Comparison of ENCODE assay signal across 21 cellular contexts in genomic region chr5:142862585-142862984, GRCh38.
DNase-seq lines count a peak whose midpoint lies in the region; TF ChIP-seq lines count a peak whose summit lies in the region.
"Had no signal": no experiment of that assay in that cellular context is flagged by ENCODE, and none has a peak within 500 bp of the region (broad histone marks: within the 10 kb centered on the region; RNA-seq: fewer than 3 reads in every experiment).

No MANE protein-coding gene starts in this region.

- WGBS in esophagus squamous epithelium, 2 donors = 40 to 61% methylated on average over 4 of the region's 4 CpGs
- WGBS in transverse colon (ENCODE audit: low coverage in 1 of 2), 2 donors = 82% methylated on average over 4 of the region's 4 CpGs

- peak overlapping the region; percentile 31 for H3K27ac Mint-ChIP-seq in activated naive CD4-positive, alpha-beta T cell treated with anti-CD3 and anti-CD28 coated beads, Interleukin-2, amount 50 U/mL, for 24 hours
- H3K27ac Mint-ChIP-seq in activated naive CD4-positive, alpha-beta T cell treated with anti-CD3 and anti-CD28 coated beads, Interleukin-2, amount 10 ng/mL, durations not matched to agents 7 days and 5 days = no peak overlapping the region

- peak overlapping the region in 3 of 4 donors; percentile 9 to 58 (median 50) for H3K27ac ChIP-seq in esophagus squamous epithelium
- H3K27ac ChIP-seq in transverse colon = peak overlapping the region; percentile 10 to 63 (median 42)
- H3K27ac ChIP-seq: 22Rv1, parathyroid adenoma had no signal

- peak; percentile 58 for TF ChIP-seq EP300 in transverse colon (IDR thresholded peaks at IDR 0.05; ENCODE audit: low read depth)

- TF ChIP-seq CTCF in esophagus squamous epithelium (IDR thresholded peaks at IDR 0.05) = no peak
- TF ChIP-seq CTCF in transverse colon (IDR thresholded peaks at IDR 0.05) = no peak

- H3K4me3 ChIP-seq in esophagus squamous epithelium (no peak overlapping the region), transverse colon (no peak overlapping the region)

- intact Hi-C loops in esophagus squamous epithelium (cut with DNase I) (no loop called here), transverse colon (cut with DNase I; ENCODE audit: low total_unique reads) (no loop called here)

- no peaks in the 10 kb centered on the region for H3K9me3 ChIP-seq in esophagus squamous epithelium
- no peaks in the 10 kb centered on the region for H3K9me3 ChIP-seq in transverse colon

- DNase-seq in activated naive CD4-positive, alpha-beta T cell treated with anti-CD3 and anti-CD28 coated beads, Interleukin-2, amount 10 ng/mL, durations not matched to agents 7 days and 5 days = no peak
- no peak for DNase-seq in esophagus squamous epithelium (lab: John Stamatoyannopoulos, UW)
- DNase-seq in medulla oblongata (ENCODE audit: extremely low spot score) = peak; percentile 56
- no peak for DNase-seq in transverse colon
- no peak for DNase-seq in stimulated activated naive CD4-positive, alpha-beta T cell (lab: John Stamatoyannopoulos, UW)
- DNase-seq in DMS79 treated with DMSO at 0.1 percent for 48 hours (lab: John Stamatoyannopoulos, UW) = no peak
- no peak for DNase-seq in HUDEP-2 (lab: John Stamatoyannopoulos, UW; ENCODE audit: unreplicated experiment in 76 of 76)
- DNase-seq: activated CD4-positive, alpha-beta T cell treated with anti-CD3 and anti-CD28 coated beads for 4 hours; IMR-90; islet precursor cell; mammary epithelial cell; naive B cell; NCI-H1417 treated with DMSO at 0.1 percent for 48 hours; NCI-H2171 treated with DMSO at 0.1 percent for 48 hours; NCI-H526 treated with DMSO at 0.1 percent for 48 hours; stimulated activated CD4-positive, alpha-beta T cell treated with anti-CD3 and anti-CD28 coated beads, Interleukin-1b, Interleukin-23, amount 100 ng/mL, for 48 hours; stimulated activated naive CD8-positive, alpha-beta T cell treated with anti-CD3 and anti-CD28 coated beads, Interleukin-15, Interleukin-2, amounts not matched to agents 100 U/mL and 50 U/mL, for 24 hours had no signal

- no peak overlapping the region for H3K4me3 Mint-ChIP-seq in activated naive CD4-positive, alpha-beta T cell treated with anti-CD3 and anti-CD28 coated beads, Interleukin-2, amount 50 U/mL, for 24 hours
- no peak overlapping the region for H3K4me3 Mint-ChIP-seq in activated naive CD4-positive, alpha-beta T cell treated with anti-CD3 and anti-CD28 coated beads, Interleukin-2, amount 10 ng/mL, durations not matched to agents 7 days and 5 days
- H3K4me3 Mint-ChIP-seq: activated naive CD8-positive, alpha-beta T cell; naive B cell had no signal

- no peaks in the 10 kb centered on the region for H3K36me3 Mint-ChIP-seq in activated naive CD4-positive, alpha-beta T cell treated with anti-CD3 and anti-CD28 coated beads, Interleukin-2, amount 50 U/mL, for 24 hours
- no peaks in the 10 kb centered on the region for H3K36me3 Mint-ChIP-seq in activated naive CD4-positive, alpha-beta T cell treated with anti-CD3 and anti-CD28 coated beads, Interleukin-2, amount 10 ng/mL, durations not matched to agents 7 days and 5 days
- H3K36me3 Mint-ChIP-seq: activated naive CD8-positive, alpha-beta T cell; naive B cell had no signal

- TF ChIP-seq POLR2A in esophagus squamous epithelium (IDR thresholded peaks at IDR 0.05) = no peak
- TF ChIP-seq POLR2A in transverse colon (IDR thresholded peaks at IDR 0.05) = no peak

- H3K36me3 ChIP-seq in esophagus squamous epithelium (no peaks in the 10 kb centered on the region), transverse colon (no peaks in the 10 kb centered on the region)

- H3K9me3 Mint-ChIP-seq in activated naive CD4-positive, alpha-beta T cell treated with anti-CD3 and anti-CD28 coated beads, Interleukin-2, amount 50 U/mL, for 24 hours = no peaks in the 10 kb centered on the region
- no peaks in the 10 kb centered on the region for H3K9me3 Mint-ChIP-seq in activated naive CD4-positive, alpha-beta T cell treated with anti-CD3 and anti-CD28 coated beads, Interleukin-2, amount 10 ng/mL, durations not matched to agents 7 days and 5 days
- H3K9me3 Mint-ChIP-seq: naive B cell had no signal

- CTCF ChIA-PET in activated naive CD4-positive, alpha-beta T cell treated with anti-CD3 and anti-CD28 coated beads, Interleukin-2, amount 10 ng/mL, durations not matched to agents 7 days and 5 days (lab: Charles Lee) = interaction anchor here (1.1 to 3.7 kb wide), 3 partner anchors 92 to 140 kb away, joined by 3 to 26 read pairs (median 19); partner anchors contain the start of gene ARHGAP26

- H3K27me3 ChIP-seq in esophagus squamous epithelium (no peaks in the 10 kb centered on the region), transverse colon (no peaks in the 10 kb centered on the region)

- peaks cover 5 to 95% (median 43%) of the 10 kb centered on the region in 3 donors for H3K4me1 ChIP-seq in esophagus squamous epithelium
- peaks cover 10 to 63% (median 31%) of the 10 kb centered on the region in 4 donors for H3K4me1 ChIP-seq in transverse colon

- H3K27me3 Mint-ChIP-seq in activated naive CD4-positive, alpha-beta T cell treated with anti-CD3 and anti-CD28 coated beads, Interleukin-2, amount 50 U/mL, for 24 hours = no peaks in the 10 kb centered on the region
- no peaks in the 10 kb centered on the region for H3K27me3 Mint-ChIP-seq in activated naive CD4-positive, alpha-beta T cell treated with anti-CD3 and anti-CD28 coated beads, Interleukin-2, amount 10 ng/mL, durations not matched to agents 7 days and 5 days
- H3K27me3 Mint-ChIP-seq: activated naive CD8-positive, alpha-beta T cell had no signal

- in situ Hi-C loops in transverse colon (cut with MboI; ENCODE audit: low pct_ligation_motif_present in 1 of 4, low pct_unique_long_range_greater_than_20kb in 1 of 4, low sequenced_read_pairs in 3 of 4) = loop anchor here in 2 of 4 donors (10.0 kb wide), 2 partner anchors 98 to 108 kb away; no protein-coding TSS in a partner anchor

- H3K4me1 Mint-ChIP-seq in activated naive CD4-positive, alpha-beta T cell treated with anti-CD3 and anti-CD28 coated beads, Interleukin-2, amount 50 U/mL, for 24 hours = peaks cover 45% of the 10 kb centered on the region
- H3K4me1 Mint-ChIP-seq in activated naive CD4-positive, alpha-beta T cell treated with anti-CD3 and anti-CD28 coated beads, Interleukin-2, amount 10 ng/mL, durations not matched to agents 7 days and 5 days = peaks cover 25% of the 10 kb centered on the region
